In genomic region chr7:90412458-90413184, GRCh38 we compare ENCODE assay signal across 8 cellular contexts. TPM values are rescaled to one million over a fixed set of nuclear protein-coding genes. Genes with fewer than 3 reads are reported as not detected.
A peak's percentile ranks its signal among the peaks of the same experiment; 100 is the strongest.
DNase-seq lines count a peak whose midpoint lies in the region; ATAC-seq and TF ChIP-seq lines count a peak whose summit lies in the region.

No MANE protein-coding gene starts in this region.

- no peaks in the 10 kb centered on the region for H3F3A ChIP-seq in DOHH2 (ENCODE audit: control insufficient read depth, insufficient read depth)

- no peak overlapping the region for H3K4me3 ChIP-seq in DOHH2 (ENCODE audit: low read length)
- H3K4me3 ChIP-seq in right cardiac atrium (ENCODE audit: low read length), result no peak overlapping the region
- no peak overlapping the region for H3K4me3 ChIP-seq in tibial nerve

- no peaks in the 10 kb centered on the region for H3K4me1 ChIP-seq in DOHH2 (ENCODE audit: control insufficient read depth, low read length)
- peaks cover 9% of the 10 kb centered on the region for H3K4me1 ChIP-seq in right cardiac atrium (ENCODE audit: control insufficient read depth, insufficient read depth, low read length)
- peaks cover 0 to 20% (median 2%) of the 10 kb centered on the region in 4 donors for H3K4me1 ChIP-seq in tibial nerve

- peak; percentile 29 for DNase-seq in H4 (ENCODE audit: low spot score)
- DNase-seq in SW480 (ENCODE audit: low spot score), result peak; percentile 59
- DNase-seq in right cardiac atrium, result peak in 1 of 3 donors; percentile 52
- DNase-seq in activated gamma-delta T cell treated with Interleukin-2 at 50 U/mL for 16 hours, result no peak
- DNase-seq in NOMO-1 treated with DMSO at 0.1 percent for 48 hours (lab: John Stamatoyannopoulos, UW; ENCODE audit: unreplicated experiment), result no peak
- DNase-seq in tibial nerve (ENCODE audit: low spot score in 2 of 2), result no peak

- TF ChIP-seq EP300 in tibial nerve (IDR thresholded peaks at IDR 0.05), result no peak

- H3K36me3 ChIP-seq in DOHH2 (ENCODE audit: control insufficient read depth, low read length), result peaks cover 9% of the 10 kb centered on the region
- peaks cover 0 to 34% (median 0%) of the 10 kb centered on the region in 3 donors for H3K36me3 ChIP-seq in tibial nerve

- 91% methylated on average over 11 of the region's 11 CpGs for WGBS in right cardiac atrium
- 91 to 93% methylated on average over 11 of the region's 11 CpGs for WGBS in tibial nerve, 2 donors

- TF ChIP-seq POLR2A in tibial nerve (IDR thresholded peaks at IDR 0.05), result no peak

- no peaks in the 10 kb centered on the region for H3K27me3 ChIP-seq in DOHH2 (ENCODE audit: control insufficient read depth, low read length)
- no peaks in the 10 kb centered on the region for H3K27me3 ChIP-seq in right cardiac atrium (ENCODE audit: control insufficient read depth, insufficient read depth)
- no peaks in the 10 kb centered on the region for H3K27me3 ChIP-seq in tibial nerve

- no peaks in the 10 kb centered on the region for H4K20me1 ChIP-seq in DOHH2 (ENCODE audit: control insufficient read depth, insufficient read depth, low read depth, low read length)

- peak; percentile 71 for TF ChIP-seq CTCF in DOHH2 (IDR thresholded peaks at IDR 0.05; ENCODE audit: low read depth, low read length, poor library complexity, severe bottlenecking)
- no peak for TF ChIP-seq CTCF in tibial nerve (IDR thresholded peaks at IDR 0.05)

- no peaks in the 10 kb centered on the region for H3K9me2 ChIP-seq in DOHH2 (replicated peaks; ENCODE audit: control insufficient read depth, low read length)

- ATAC-seq in right cardiac atrium (peak; percentile 28 to 41), HG03521 (IDR thresholded peaks at IDR 0.05; ENCODE audit: unreplicated experiment) (no peak)

- intact Hi-C loops in right cardiac atrium (cut with DNase I), result no loop called here

- H3K79me2 ChIP-seq in DOHH2 (ENCODE audit: control insufficient read depth, low read length), result no peaks in the 10 kb centered on the region

- H3K9me3 ChIP-seq in DOHH2 (ENCODE audit: control insufficient read depth, insufficient read depth, low read length), result no peaks in the 10 kb centered on the region
- H3K9me3 ChIP-seq in right cardiac atrium (ENCODE audit: control insufficient read depth, low read length), result no peaks in the 10 kb centered on the region
- no peaks in the 10 kb centered on the region for H3K9me3 ChIP-seq in tibial nerve

- no peak overlapping the region for H3K4me2 ChIP-seq in DOHH2 (ENCODE audit: low read length)

- H3K27ac ChIP-seq in DOHH2 (ENCODE audit: low read depth, low read length), result no peak overlapping the region
- no peak overlapping the region for H3K27ac ChIP-seq in right cardiac atrium (ENCODE audit: low read length)
- no peak overlapping the region for H3K27ac ChIP-seq in tibial nerve

RNA-seq across cellular contexts. Expression of gene CLDN12, which starts 9.4 kb away (rescaled TPM):
- 31.2 and 40.5 TPM in 2 replicates for total RNA-seq in H4 (2014; rRNA removed; shearing (Covaris generic))
- total RNA-seq in right cardiac atrium (10 to 100 TPM; 34.9 to 46.1 (median 39.7) TPM), tibial nerve (10 to 100 TPM; 14.1 to 24.3 (median 15.9) TPM)
- 24.7 TPM for polyA plus RNA-seq in right cardiac atrium

RNA-seq across cellular contexts. Expression of gene PTTG1IP2, which starts 56.8 kb away (rescaled TPM):
- total RNA-seq in H4 (2014; rRNA removed; shearing (Covaris generic)), result not detected in 2 replicates
- total RNA-seq in right cardiac atrium, result not detected
- not detected for polyA plus RNA-seq in right cardiac atrium
- not detected for total RNA-seq in tibial nerve

Comparison
In these comparisons a context has a peak if more than half of its experiments do, and no peak if none do; other contexts are left out.
1. DNase-seq: peak in H4 (single experiment) and SW480 (single experiment); none in activated gamma-delta T cell treated with Interleukin-2 at 50 U/mL for 16 hours (single experiment), NOMO-1 treated with DMSO at 0.1 percent for 48 hours (single experiment) and tibial nerve (0 of 2).